ENCODE assay signal across 16 cellular contexts in genomic region chr6:147310511-147310910, GRCh38.
"Had no signal": no experiment of that assay in that cellular context is flagged by ENCODE, and none has a peak within 500 bp of the region (broad histone marks: within the 10 kb centered on the region; RNA-seq: fewer than 3 reads in every experiment).

No MANE protein-coding gene starts in this region.

- H3K27me3 Mint-ChIP-seq: activated B cell treated with CpG ODN at 0.5 μM for 24 hours; activated CD4-positive, alpha-beta memory T cell treated with anti-CD3 and anti-CD28 coated beads for 36 hours; activated naive CD8-positive, alpha-beta T cell treated with anti-CD3 and anti-CD28 coated beads for 36 hours; activated T-helper 17 cell treated with anti-CD3 and anti-CD28 coated beads, Interleukin-2, amount 50 U/mL, for 72 hours; dendritic cell treated with granulocyte-macrophage colony-stimulating factor and Interleukin-4, amounts not matched to agents 40 ng/mL and 50 ng/mL, for 4 days; memory B cell; progenitor cell of endocrine pancreas; stimulated activated naive CD8-positive, alpha-beta T cell treated with anti-CD3 and anti-CD28 coated beads, Interleukin-15, Interleukin-2, amounts not matched to agents 100 ng/mL and 50 ng/mL, for 24 hours had no signal

- H3K9me3 Mint-ChIP-seq: activated B cell treated with CpG ODN at 0.5 μM for 24 hours; activated CD4-positive, alpha-beta memory T cell treated with anti-CD3 and anti-CD28 coated beads for 36 hours; activated naive CD8-positive, alpha-beta T cell treated with anti-CD3 and anti-CD28 coated beads for 36 hours; activated T-helper 17 cell treated with anti-CD3 and anti-CD28 coated beads, Interleukin-2, amount 50 U/mL, for 72 hours; dendritic cell treated with granulocyte-macrophage colony-stimulating factor and Interleukin-4, amounts not matched to agents 40 ng/mL and 50 ng/mL, for 4 days; memory B cell; stimulated activated naive CD8-positive, alpha-beta T cell treated with anti-CD3 and anti-CD28 coated beads, Interleukin-15, Interleukin-2, amounts not matched to agents 100 ng/mL and 50 ng/mL, for 24 hours had no signal

- H3K4me3 ChIP-seq: right atrium auricular region, transverse colon, vagina had no signal

- H3K4me3 Mint-ChIP-seq: activated B cell treated with CpG ODN at 0.5 μM for 24 hours; activated CD4-positive, alpha-beta memory T cell treated with anti-CD3 and anti-CD28 coated beads for 36 hours; activated naive CD8-positive, alpha-beta T cell treated with anti-CD3 and anti-CD28 coated beads for 36 hours; activated T-helper 17 cell treated with anti-CD3 and anti-CD28 coated beads, Interleukin-2, amount 50 U/mL, for 72 hours; dendritic cell treated with granulocyte-macrophage colony-stimulating factor and Interleukin-4, amounts not matched to agents 40 ng/mL and 50 ng/mL, for 4 days; memory B cell; neural crest cell; stimulated activated naive CD8-positive, alpha-beta T cell treated with anti-CD3 and anti-CD28 coated beads, Interleukin-15, Interleukin-2, amounts not matched to agents 100 ng/mL and 50 ng/mL, for 24 hours had no signal

- DNase-seq: activated B cell treated with CpG ODN at 0.5 μM for 24 hours; activated CD4-positive, alpha-beta memory T cell treated with anti-CD3 and anti-CD28 coated beads for 36 hours; activated CD4-positive, alpha-beta T cell treated with anti-CD3 and anti-CD28 coated beads for 4 hours; activated naive CD4-positive, alpha-beta T cell; activated naive CD8-positive, alpha-beta T cell treated with anti-CD3 and anti-CD28 coated beads for 36 hours; activated T-cell treated with anti-CD3 and anti-CD28 coated beads for 4 hours; effector CD8-positive, alpha-beta T cell; transverse colon had no signal

- H3K27ac Mint-ChIP-seq: activated B cell treated with CpG ODN at 0.5 μM for 24 hours; activated CD4-positive, alpha-beta memory T cell treated with anti-CD3 and anti-CD28 coated beads for 36 hours; activated naive CD8-positive, alpha-beta T cell treated with anti-CD3 and anti-CD28 coated beads for 36 hours; activated T-helper 17 cell treated with anti-CD3 and anti-CD28 coated beads, Interleukin-2, amount 50 U/mL, for 72 hours; dendritic cell treated with granulocyte-macrophage colony-stimulating factor and Interleukin-4, amounts not matched to agents 40 ng/mL and 50 ng/mL, for 4 days; memory B cell; progenitor cell of endocrine pancreas; stimulated activated naive CD8-positive, alpha-beta T cell treated with anti-CD3 and anti-CD28 coated beads, Interleukin-15, Interleukin-2, amounts not matched to agents 100 ng/mL and 50 ng/mL, for 24 hours had no signal

- H3K27me3 ChIP-seq: right atrium auricular region, transverse colon, vagina had no signal

- ATAC-seq: activated T-helper 17 cell treated with anti-CD3 and anti-CD28 coated beads, Interleukin-2, amount 50 U/mL, for 72 hours had no signal

- H3K27ac ChIP-seq: right atrium auricular region, transverse colon, vagina had no signal

- H3K9me3 ChIP-seq: right atrium auricular region, transverse colon, vagina had no signal

- H3K4me1 Mint-ChIP-seq: activated naive CD8-positive, alpha-beta T cell treated with anti-CD3 and anti-CD28 coated beads for 36 hours; activated T-helper 17 cell treated with anti-CD3 and anti-CD28 coated beads, Interleukin-2, amount 50 U/mL, for 72 hours; neural crest cell had no signal

- H3K4me1 ChIP-seq: right atrium auricular region, transverse colon, vagina had no signal
